Comparison of ENCODE assay signal across 8 cellular contexts in the genomic region with DNA sequence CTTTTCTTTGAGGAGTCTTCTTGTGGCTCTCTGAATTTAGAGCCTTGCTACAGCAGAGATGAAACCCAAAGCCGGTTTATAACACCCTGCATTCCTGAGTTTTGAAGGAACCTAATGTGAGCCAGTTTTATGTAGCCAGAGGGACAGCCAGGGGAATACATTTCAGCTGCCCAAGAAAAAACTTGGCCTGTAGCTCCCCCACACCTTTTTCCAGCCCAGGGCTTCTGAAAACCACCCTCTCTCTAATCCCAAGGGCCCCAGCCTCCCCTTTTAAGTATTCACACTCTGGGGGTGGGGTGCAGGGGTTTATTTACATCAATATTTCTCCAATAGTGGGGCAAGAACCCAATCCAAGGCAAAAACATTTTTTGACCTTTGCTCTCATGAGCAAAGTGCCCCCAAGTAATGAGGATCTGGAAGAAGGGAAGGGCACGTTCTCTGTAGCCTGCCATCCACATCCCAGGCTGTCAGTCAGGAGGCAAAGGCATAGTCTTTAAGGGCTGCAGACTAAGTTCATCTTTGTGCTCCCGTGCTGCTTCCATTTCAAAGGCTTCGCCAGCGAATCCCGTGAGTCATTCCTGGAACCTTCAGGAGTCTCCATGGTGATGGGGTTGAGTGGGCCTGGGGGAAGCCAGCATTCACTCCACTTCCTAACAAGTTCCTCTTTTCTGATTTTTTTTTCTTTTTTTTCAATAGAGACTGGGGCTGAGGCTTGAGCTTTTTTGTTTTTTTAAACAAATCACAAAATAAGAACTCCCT. TPM values are rescaled to one million over a fixed set of nuclear protein-coding genes. Genes with fewer than 3 reads are reported as not detected.
DNase-seq lines count a peak whose midpoint lies in the region; ATAC-seq and TF ChIP-seq lines count a peak whose summit lies in the region.

No MANE protein-coding gene starts in this region.

- no peaks in the 10 kb centered on the region for H3K9me3 Mint-ChIP-seq in nephron progenitor cell
- no peaks in the 10 kb centered on the region for H3K9me3 Mint-ChIP-seq in T-cell

- CTCF ChIA-PET in T-cell (lab: Charles Lee), result no interaction called here

- H3K4me1 Mint-ChIP-seq in nephron progenitor cell (peaks cover 72% of the 10 kb centered on the region), T-cell (no peaks in the 10 kb centered on the region)

- H3K36me3 ChIP-seq in ectodermal cell (ENCODE audit: control insufficient read depth, insufficient read depth, low read length), result no peaks in the 10 kb centered on the region

- H3K27ac ChIP-seq in ectodermal cell (ENCODE audit: insufficient read depth, low read depth, low read length, poor library complexity, severe bottlenecking), result peak overlapping the region; percentile 89

- H3K27me3 Mint-ChIP-seq in nephron progenitor cell (ENCODE audit: low read depth, poor library complexity) (peaks cover 11% of the 10 kb centered on the region), T-cell (peaks cover 9 to 13% of the 10 kb centered on the region in 2 donors)

- DNase-seq in AG10803 (ENCODE audit: low read depth) (peak; percentile 82), NAMALWA (ENCODE audit: low spot score) (peak; percentile 21), nephron progenitor cell (no peak), left lobe of liver (ENCODE audit: low spot score) (no peak), T-cell (no peak)
- no peak for DNase-seq in activated T-cell treated with anti-CD3 and anti-CD28 coated beads, Interleukin-2, amount 50 U/mL, for 1 hour

- peak overlapping the region; percentile 95 for H3K27ac Mint-ChIP-seq in nephron progenitor cell
- H3K27ac Mint-ChIP-seq in T-cell, result no peak overlapping the region

- H3K4me3 Mint-ChIP-seq in nephron progenitor cell (no peak overlapping the region), T-cell (no peak overlapping the region)

- no peak overlapping the region; the same call in 1 of the 2 replicates for H3K4me3 ChIP-seq in AG10803 (ENCODE audit: low read length)
- H3K4me3 ChIP-seq in ectodermal cell (ENCODE audit: insufficient read depth, low read depth, low read length), result peak overlapping the region; percentile 19

- WGBS in ectodermal cell, 2 experiments, result 6 to 10% methylated on average over 6 of the region's 6 CpGs

- no peaks in the 10 kb centered on the region for H3K36me3 Mint-ChIP-seq in nephron progenitor cell (ENCODE audit: low read depth)
- no peaks in the 10 kb centered on the region for H3K36me3 Mint-ChIP-seq in T-cell

- TF ChIP-seq CTCF in AG10803 (conservative IDR thresholded peaks at IDR 0.05; ENCODE audit: low read length) (no peak), nephron progenitor cell (IDR thresholded peaks at IDR 0.05) (no peak)

- POLR2A ChIA-PET in T-cell (lab: Charles Lee), result no interaction called here

- H3K9me3 ChIP-seq in ectodermal cell (ENCODE audit: control insufficient read depth, low read length), result no peaks in the 10 kb centered on the region

- H3K4me1 ChIP-seq in ectodermal cell (ENCODE audit: control insufficient read depth, insufficient read depth, low read length), result peaks cover 43% of the 10 kb centered on the region

- ATAC-seq in left lobe of liver (no peak), T-cell (replicated peaks in 1 of 4) (no peak), HG03159 (IDR thresholded peaks at IDR 0.05; ENCODE audit: unreplicated experiment) (no peak)

- H3K27me3 ChIP-seq in ectodermal cell (ENCODE audit: control insufficient read depth, insufficient read depth, low read length, poor library complexity, severe bottlenecking), result no peaks in the 10 kb centered on the region

RNA-seq across cellular contexts. Expression of a gene that starts 33.2 kb away (rescaled TPM):
- polyA plus RNA-seq in ectodermal cell (2013, experiment 1 of 4), result 0.28 TPM
- not detected for polyA plus RNA-seq in ectodermal cell (2013, experiment 2 of 4)
- polyA plus RNA-seq in ectodermal cell (2013, experiment 3 of 4), result not detected
- 0.32 TPM for polyA plus RNA-seq in ectodermal cell (2013, experiment 4 of 4)
- total RNA-seq in left lobe of liver, result 0.18 TPM
- not detected for total RNA-seq in T-cell

RNA-seq across cellular contexts. Expression of a gene that starts 59.6 kb away (rescaled TPM):
- not detected for polyA plus RNA-seq in ectodermal cell (2013, experiment 1 of 4)
- 0.46 TPM for polyA plus RNA-seq in ectodermal cell (2013, experiment 2 of 4)
- polyA plus RNA-seq in ectodermal cell (2013, experiment 3 of 4), result not detected
- 0.20 TPM for polyA plus RNA-seq in ectodermal cell (2013, experiment 4 of 4)
- total RNA-seq in left lobe of liver, result not detected
- not detected for total RNA-seq in T-cell

Comparison
In these comparisons a context has a peak if more than half of its experiments do, and no peak if none do; other contexts are left out.
1. DNase-seq: peak in AG10803 (single experiment) and NAMALWA (single experiment); none in nephron progenitor cell (single experiment), left lobe of liver (single experiment), T-cell (0 of 34) and activated T-cell treated with anti-CD3 and anti-CD28 coated beads, Interleukin-2, amount 50 U/mL, for 1 hour (single experiment).